8 cellular contexts compared by ENCODE assay signal in the genomic region with DNA sequence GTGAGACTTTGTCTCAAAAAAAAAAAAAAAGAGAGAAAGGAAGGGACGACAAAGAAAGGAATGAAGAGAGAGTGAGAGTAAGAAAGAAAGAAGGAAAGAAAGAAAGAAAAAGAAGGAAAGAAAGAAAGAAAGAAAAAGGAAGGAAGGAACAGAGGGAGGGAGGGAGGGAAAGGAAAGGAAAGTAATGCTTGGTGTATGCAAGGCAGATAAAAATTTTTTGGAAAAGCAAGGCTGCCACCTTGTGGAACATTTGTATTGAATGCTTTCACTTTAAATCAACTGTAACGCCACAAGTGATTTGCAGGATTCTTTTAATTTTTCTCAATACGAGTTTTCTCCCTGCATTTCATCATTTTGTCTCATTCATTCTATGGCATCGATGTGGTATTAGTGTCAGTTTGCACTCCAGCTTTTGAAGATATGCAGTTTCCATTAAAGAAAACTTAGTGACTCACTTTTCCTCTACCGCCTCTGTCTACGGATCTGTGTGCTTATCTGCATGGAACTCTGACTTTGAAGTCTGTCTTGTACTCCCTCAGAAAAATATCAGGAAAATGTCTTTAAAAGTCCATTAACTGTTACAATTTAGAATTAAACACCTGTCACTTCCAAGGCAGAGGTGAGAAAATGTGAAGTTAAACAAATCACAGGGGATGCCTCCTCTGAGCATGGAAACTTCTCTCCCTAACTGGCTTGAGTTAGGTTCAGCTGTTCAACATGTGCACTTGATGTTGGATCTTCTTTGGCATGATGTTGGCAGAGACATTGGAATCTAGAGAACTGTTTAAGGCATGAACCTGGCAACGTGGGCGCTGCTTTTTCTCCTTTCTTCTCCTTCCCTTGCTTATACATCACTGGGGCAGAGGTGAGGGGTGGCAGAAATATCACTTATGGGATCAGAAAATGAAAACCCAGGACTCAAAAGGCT. TPM values are rescaled to one million over a fixed set of nuclear protein-coding genes. Genes with fewer than 3 reads are reported as not detected.
A peak's percentile ranks its signal among the peaks of the same experiment; 100 is the strongest.
DNase-seq lines count a peak whose midpoint lies in the region; ATAC-seq and TF ChIP-seq lines count a peak whose summit lies in the region.

No MANE protein-coding gene starts in this region.

- H3K27ac Mint-ChIP-seq in HFFc6 (peak overlapping the region; percentile 69), nephron progenitor cell (no peak overlapping the region)

- no peaks in the 10 kb centered on the region; the same call in none of the 2 replicates for H3K27me3 Mint-ChIP-seq in HFFc6 (ENCODE audit: insufficient read depth)
- peaks cover 3% of the 10 kb centered on the region for H3K27me3 Mint-ChIP-seq in nephron progenitor cell (ENCODE audit: low read depth, poor library complexity)

- H3K36me3 Mint-ChIP-seq in HFFc6 (ENCODE audit: low read depth) = no peaks in the 10 kb centered on the region
- no peaks in the 10 kb centered on the region for H3K36me3 Mint-ChIP-seq in nephron progenitor cell (ENCODE audit: low read depth)

- peak overlapping the region; percentile 82 for H3K4me3 Mint-ChIP-seq in HFFc6
- H3K4me3 Mint-ChIP-seq in nephron progenitor cell = no peak overlapping the region

- H3K9me3 Mint-ChIP-seq in HFFc6 = no peaks in the 10 kb centered on the region
- H3K9me3 Mint-ChIP-seq in nephron progenitor cell = peaks cover 3% of the 10 kb centered on the region

- H3K4me1 Mint-ChIP-seq in HFFc6 (ENCODE audit: low read depth) (peaks cover 33% of the 10 kb centered on the region), nephron progenitor cell (peaks cover 7% of the 10 kb centered on the region)

- peak; percentile 84 for TF ChIP-seq CTCF in HFFc6 (IDR thresholded peaks at IDR 0.05)
- peak; percentile 65 for TF ChIP-seq CTCF in nephron progenitor cell (IDR thresholded peaks at IDR 0.05)

- DNase-seq in DMS 273 treated with DMSO at 0.1 percent for 48 hours (lab: John Stamatoyannopoulos, UW) (peak; percentile 4), HFFc6 (peak; percentile 70), NCI-H69 (lab: John Stamatoyannopoulos, UW) (peak; percentile 66), fibroblast of peridontal ligament (ENCODE audit: extremely low read depth) (peak; percentile 92), nephron progenitor cell (peak; percentile 36)
- DNase-seq in activated CD8-positive, alpha-beta memory T cell treated with anti-CD3 and anti-CD28 coated beads, Interleukin-2, amount 50 U/mL, for 1 hour (ENCODE audit: extremely low read depth) = peak; percentile 17

- ATAC-seq in GM21529 (IDR thresholded peaks at IDR 0.05; ENCODE audit: unreplicated experiment) (no peak), GM18858 (IDR thresholded peaks at IDR 0.05; ENCODE audit: unreplicated experiment) (no peak)

RNA-seq across cellular contexts. Expression of gene ZDHHC20, which starts 20.0 kb away (rescaled TPM):
- 10 to 100 TPM; 65.3 to 75.1 (median 69.6) TPM for total RNA-seq in HFFc6 (2021; fragmentation: NEBNext Ultra II Directional; extraction: Animal tissue kit (Norgen Biotek cat#: 25700))

Comparison
In these comparisons a context has a peak if more than half of its experiments do, and no peak if none do; other contexts are left out.
1. DNase-seq: peak in every context shown above with its lines; median percentile 92 in fibroblast of peridontal ligament; 70 in HFFc6; 66 in NCI-H69; 36 in nephron progenitor cell; 17 in activated CD8-positive, alpha-beta memory T cell treated with anti-CD3 and anti-CD28 coated beads, Interleukin-2, amount 50 U/mL, for 1 hour; 4 in DMS 273 treated with DMSO at 0.1 percent for 48 hours.